ENCODE assay signal across 17 cellular contexts in genomic region chr2:73006969-73007710, GRCh38.
DNase-seq lines count a peak whose midpoint lies in the region; ATAC-seq and TF ChIP-seq lines count a peak whose summit lies in the region.
"Had no signal": no experiment of that assay in that cellular context is flagged by ENCODE, and none has a peak within 500 bp of the region (broad histone marks: within the 10 kb centered on the region; RNA-seq: fewer than 3 reads in every experiment).

No MANE protein-coding gene starts in this region.

- no peak overlapping the region for H3K4me3 ChIP-seq in DND-41 (ENCODE audit: low read depth in 1 of 2, low read length in 2 of 2)
- no peak overlapping the region for H3K4me3 ChIP-seq in fibroblast of pulmonary artery (replicated peaks; ENCODE audit: low read depth, low read length)
- no peak overlapping the region for H3K4me3 ChIP-seq in thyroid gland (replicated peaks in 1 of 3)
- H3K4me3 ChIP-seq: MG63, PC-9 had no signal

- H3K27ac Mint-ChIP-seq in WTC11 = peak overlapping the region; percentile 2

- H3K27me3 ChIP-seq in DND-41 (ENCODE audit: insufficient read depth, low read length, poor library complexity) = no peaks in the 10 kb centered on the region
- no peaks in the 10 kb centered on the region for H3K27me3 ChIP-seq in thyroid gland
- H3K27me3 ChIP-seq: MG63 had no signal

- no peak for TF ChIP-seq POLR2A in thyroid gland (IDR thresholded peaks at IDR 0.05)

- H3K36me3 Mint-ChIP-seq in WTC11 = no peaks in the 10 kb centered on the region

- WGBS in thyroid gland, 2 donors = 88 to 89% methylated on average over 14 of the region's 14 CpGs

- POLR2A ChIA-PET in WTC11 (lab: Charles Lee) = no interaction called here

- TF ChIP-seq CTCF in DND-41 (IDR thresholded peaks at IDR 0.05; ENCODE audit: borderline replicate concordance, extremely low read depth, low read length, poor library complexity, severe bottlenecking) = no peak
- TF ChIP-seq CTCF in WTC11 (IDR thresholded peaks at IDR 0.05) = no peak
- no peak for TF ChIP-seq CTCF in fibroblast of pulmonary artery (IDR thresholded peaks at IDR 0.05; ENCODE audit: low read length, missing control alignments)
- no peak for TF ChIP-seq CTCF in thyroid gland (IDR thresholded peaks at IDR 0.05)

- H3K4me1 Mint-ChIP-seq in WTC11 = 0 out of 2 replicates have a peak, but pooled peaks cover 4% of the 10 kb centered on the region
- H3K4me1 Mint-ChIP-seq: CD8-positive, alpha-beta memory T cell had no signal

- no peak overlapping the region for H3K4me3 Mint-ChIP-seq in WTC11

- no peak overlapping the region for H3K4me2 ChIP-seq in DND-41 (ENCODE audit: insufficient read depth, low read length)
- H3K4me2 ChIP-seq: KMS-11, PC-9 had no signal

- H3K9ac ChIP-seq in DND-41 (ENCODE audit: low read depth, low read length) = no peak overlapping the region
- H3K9ac ChIP-seq: KMS-11 had no signal

- H4K20me1 ChIP-seq in DND-41 (ENCODE audit: insufficient read depth, low read length) = peaks cover 4% of the 10 kb centered on the region; the same call in 1 of the 2 replicates

- peak; percentile 1 for DNase-seq in DND-41
- no peak for DNase-seq in WTC11 (ENCODE audit: low spot score)
- DNase-seq in fibroblast of pulmonary artery (ENCODE audit: low read depth) = peak; percentile 77
- peak; percentile 6 for DNase-seq in mucosa of gallbladder (ENCODE audit: low spot score)
- DNase-seq in thyroid gland = no peak
- no peak for DNase-seq in NCI-H1048 (lab: John Stamatoyannopoulos, UW)
- DNase-seq: ACHN; CD8-positive, alpha-beta memory T cell; MG63; NCI-H1105; NCI-H1694 treated with DMSO at 0.1 percent for 48 hours; NCI-H446; NCI-H748 treated with DMSO at 0.1 percent for 48 hours; PC-9 had no signal

- H2AFZ ChIP-seq in DND-41 (ENCODE audit: low read depth, low read length) = no peak overlapping the region
- H2AFZ ChIP-seq: PC-9 had no signal

- H3K36me3 ChIP-seq in DND-41 (ENCODE audit: insufficient read depth, low read length) = 0 out of 2 replicates have a peak, but pooled peaks cover 3% of the 10 kb centered on the region
- H3K36me3 ChIP-seq in thyroid gland = no peaks in the 10 kb centered on the region
- H3K36me3 ChIP-seq: MG63 had no signal

- no peaks in the 10 kb centered on the region for H3K79me2 ChIP-seq in DND-41 (ENCODE audit: insufficient read depth, low read length)

- H3K4me1 ChIP-seq in DND-41 (ENCODE audit: insufficient read depth, low read length) (no peaks in the 10 kb centered on the region), thyroid gland (no peaks in the 10 kb centered on the region)

- peaks cover 6% of the 10 kb centered on the region for H3K9me3 Mint-ChIP-seq in WTC11
- H3K9me3 Mint-ChIP-seq: CD8-positive, alpha-beta memory T cell had no signal

- intact Hi-C loops in thyroid gland (cut with DNase I) = no loop called here

- H3K27ac ChIP-seq in DND-41 (ENCODE audit: low read length) (no peak overlapping the region), thyroid gland (no peak overlapping the region)
- H3K27ac ChIP-seq: KMS-11, PC-9 had no signal

- H3K9me3 ChIP-seq in DND-41 (ENCODE audit: insufficient read depth, low read length, severe bottlenecking) (no peaks in the 10 kb centered on the region), thyroid gland (no peaks in the 10 kb centered on the region)
- H3K9me3 ChIP-seq: MG63 had no signal

- CTCF ChIA-PET in WTC11 (lab: Charles Lee) = interaction anchor here (0.6 to 2.6 kb wide), 4 partner anchors 29 to 170 kb away, joined by 3 to 8 read pairs (median 8); no protein-coding TSS in a partner anchor

- ATAC-seq in DND-41 (ENCODE audit: insufficient read depth, low read depth) (no peak), WTC11 (no peak), GM19455 (IDR thresholded peaks at IDR 0.05; ENCODE audit: unreplicated experiment) (no peak), GM19467 (IDR thresholded peaks at IDR 0.05; ENCODE audit: unreplicated experiment) (no peak)

- H3K27me3 Mint-ChIP-seq in WTC11 (ENCODE audit: low read depth) = no peaks in the 10 kb centered on the region
- H3K27me3 Mint-ChIP-seq: CD8-positive, alpha-beta memory T cell had no signal

TF ChIP-seq in WTC11, 78 proteins besides CTCF, POLR2A, EP300 and RAD21:
- TF ChIP-seq ZNF423 (CRISPR knock-in tag; IDR thresholded peaks at IDR 0.05) (no peak), CBFB (CRISPR knock-in tag; IDR thresholded peaks at IDR 0.05; ENCODE audit: low read depth) (no peak), ZSCAN18 (CRISPR knock-in tag; IDR thresholded peaks at IDR 0.05) (no peak), NR1H2 (CRISPR knock-in tag; IDR thresholded peaks at IDR 0.05) (no peak), ZNF512 (CRISPR knock-in tag; IDR thresholded peaks at IDR 0.05; ENCODE audit: borderline replicate concordance) (no peak), ZNF416 (CRISPR knock-in tag; IDR thresholded peaks at IDR 0.05) (no peak), PRDM15 (CRISPR knock-in tag; IDR thresholded peaks at IDR 0.05) (no peak), ETV6 (CRISPR knock-in tag; IDR thresholded peaks at IDR 0.05) (no peak), MXD4 (CRISPR knock-in tag; IDR thresholded peaks at IDR 0.05; ENCODE audit: borderline replicate concordance) (no peak), TP53 (CRISPR knock-in tag; IDR thresholded peaks at IDR 0.05) (no peak)

Comparison
In these comparisons a context has a peak if more than half of its experiments do, and no peak if none do; other contexts are left out.
1. DNase-seq: peak in DND-41 (single experiment), fibroblast of pulmonary artery (single experiment) and mucosa of gallbladder (single experiment); none in WTC11 (single experiment), thyroid gland (0 of 2) and NCI-H1048 (single experiment).